ENCODE assay signal across 17 cellular contexts in genomic region chr3:140468407-140468806, GRCh38.
DNase-seq lines count a peak whose midpoint lies in the region; ATAC-seq and TF ChIP-seq lines count a peak whose summit lies in the region.
"Had no signal": no experiment of that assay in that cellular context is flagged by ENCODE, and none has a peak within 500 bp of the region (broad histone marks: within the 10 kb centered on the region; RNA-seq: fewer than 3 reads in every experiment).

No MANE protein-coding gene starts in this region.

- no peak overlapping the region for H2AK5ac ChIP-seq in neuronal stem cell (ENCODE audit: low read depth, low read length)

- no peaks in the 10 kb centered on the region for H3K9me3 Mint-ChIP-seq in chondrocyte (ENCODE audit: low read depth)
- H3K9me3 Mint-ChIP-seq in activated naive CD8-positive, alpha-beta T cell treated with anti-CD3 and anti-CD28 coated beads for 36 hours, result no peaks in the 10 kb centered on the region

- peak; percentile 35 for DNase-seq in HT1080 (ENCODE audit: low read depth)
- peak; percentile 75 for DNase-seq in NOMO-1 treated with DMSO at 0.1 percent for 48 hours (lab: John Stamatoyannopoulos, UW; ENCODE audit: unreplicated experiment)
- DNase-seq in chondrocyte (ENCODE audit: low spot score), result no peak
- no peak for DNase-seq in neuronal stem cell (ENCODE audit: low spot score)
- no peak for DNase-seq in activated naive CD8-positive, alpha-beta T cell treated with anti-CD3 and anti-CD28 coated beads for 36 hours
- DNase-seq: CD4-positive, alpha-beta memory T cell; DMS79 treated with DMSO at 0.1 percent for 48 hours; Kasumi-1; NCI-H1048; NCI-H1436 treated with DMSO at 0.1 percent for 48 hours; NCI-H2081; NCI-H748 treated with DMSO at 0.1 percent for 48 hours; SHP77; T-helper 17 cell had no signal

- H3K79me1 ChIP-seq in neuronal stem cell (ENCODE audit: low read depth, low read length), result no peaks in the 10 kb centered on the region

- no peaks in the 10 kb centered on the region for H3K36me3 ChIP-seq in neuronal stem cell (replicated peaks in 1 of 2; ENCODE audit: control insufficient read depth in 2 of 2, insufficient read depth in 2 of 2, low read length in 2 of 2)

- ATAC-seq in HG03159 (IDR thresholded peaks at IDR 0.05; ENCODE audit: unreplicated experiment) (no peak), HG03039 (IDR thresholded peaks at IDR 0.05; ENCODE audit: unreplicated experiment) (no peak)
- ATAC-seq: T-helper 17 cell had no signal

- no peak overlapping the region for H2BK120ac ChIP-seq in neuronal stem cell (ENCODE audit: low read depth, low read length)

- H2BK12ac ChIP-seq in neuronal stem cell (ENCODE audit: low read length), result peak overlapping the region; percentile 82

- no peak overlapping the region for H3K4me3 ChIP-seq in neuronal stem cell (ENCODE audit: low read length in 2 of 2)

- H3K27ac Mint-ChIP-seq in chondrocyte (ENCODE audit: unreplicated experiment), result peak overlapping the region; percentile 95
- no peak overlapping the region for H3K27ac Mint-ChIP-seq in activated naive CD8-positive, alpha-beta T cell treated with anti-CD3 and anti-CD28 coated beads for 36 hours
- H3K27ac Mint-ChIP-seq: CD4-positive, alpha-beta memory T cell; IgD-negative memory B cell; T-helper 17 cell had no signal

- H3K9ac ChIP-seq in neuronal stem cell (ENCODE audit: low read depth, low read length, poor library complexity), result no peak overlapping the region

- no peak overlapping the region for H4K8ac ChIP-seq in neuronal stem cell (ENCODE audit: low read depth, low read length)

- H3K4me1 ChIP-seq in neuronal stem cell (ENCODE audit: control insufficient read depth in 2 of 2, insufficient read depth in 1 of 2, low read depth in 1 of 2, low read length in 2 of 2), result peaks cover 0 to 26% of the 10 kb centered on the region in 2 donors

- no peak overlapping the region for H3K23ac ChIP-seq in neuronal stem cell (ENCODE audit: low read depth, low read length, poor library complexity)

- WGBS in neuronal stem cell (ENCODE audit: extremely low coverage in 2 of 2, insufficient read length in 2 of 2, insufficient replicate concordance in 1 of 2), 2 donors, result no CpG with 5 or more reads among the region's 7 CpGs

- no peak overlapping the region for H4K91ac ChIP-seq in neuronal stem cell (ENCODE audit: low read depth, low read length, poor library complexity)

- H3K14ac ChIP-seq in neuronal stem cell (ENCODE audit: low read length), result no peak overlapping the region

- no peak overlapping the region for H3K4me3 Mint-ChIP-seq in chondrocyte (ENCODE audit: unreplicated experiment)
- no peak overlapping the region for H3K4me3 Mint-ChIP-seq in activated naive CD8-positive, alpha-beta T cell treated with anti-CD3 and anti-CD28 coated beads for 36 hours
- H3K4me3 Mint-ChIP-seq: CD4-positive, alpha-beta memory T cell; IgD-negative memory B cell; T-helper 17 cell had no signal

- peaks cover 4% of the 10 kb centered on the region for H3K36me3 Mint-ChIP-seq in chondrocyte (ENCODE audit: low read depth)
- peaks cover 2% of the 10 kb centered on the region for H3K36me3 Mint-ChIP-seq in activated naive CD8-positive, alpha-beta T cell treated with anti-CD3 and anti-CD28 coated beads for 36 hours
- H3K36me3 Mint-ChIP-seq: CD4-positive, alpha-beta memory T cell; IgD-negative memory B cell had no signal

- H3K9me3 ChIP-seq in neuronal stem cell (replicated peaks in 1 of 2; ENCODE audit: control insufficient read depth in 2 of 2, insufficient read depth in 1 of 2, low read depth in 1 of 2, low read length in 2 of 2), result no peaks in the 10 kb centered on the region

- no peak overlapping the region for H2AFZ ChIP-seq in neuronal stem cell (ENCODE audit: low read length)

- H3K27me3 ChIP-seq in neuronal stem cell (ENCODE audit: control insufficient read depth in 3 of 3, insufficient read depth in 3 of 3, low read depth in 1 of 3, low read length in 3 of 3), result no peaks in the 10 kb centered on the region

- H3K18ac ChIP-seq in neuronal stem cell (ENCODE audit: low read length), result peak overlapping the region; percentile 12

- H2BK15ac ChIP-seq in neuronal stem cell (ENCODE audit: low read length), result no peak overlapping the region

- H3K27me3 Mint-ChIP-seq in chondrocyte (ENCODE audit: low read depth), result no peaks in the 10 kb centered on the region
- H3K27me3 Mint-ChIP-seq in activated naive CD8-positive, alpha-beta T cell treated with anti-CD3 and anti-CD28 coated beads for 36 hours, result peaks cover 10% of the 10 kb centered on the region
- H3K27me3 Mint-ChIP-seq: CD4-positive, alpha-beta memory T cell; IgD-negative memory B cell; T-helper 17 cell had no signal

- peaks cover 64% of the 10 kb centered on the region for H3K4me1 Mint-ChIP-seq in chondrocyte (ENCODE audit: low read depth)
- peaks cover 4% of the 10 kb centered on the region for H3K4me1 Mint-ChIP-seq in activated naive CD8-positive, alpha-beta T cell treated with anti-CD3 and anti-CD28 coated beads for 36 hours
- H3K4me1 Mint-ChIP-seq: CD4-positive, alpha-beta memory T cell; IgD-negative memory B cell; T-helper 17 cell had no signal

- TF ChIP-seq CTCF in chondrocyte (IDR thresholded peaks at IDR 0.05), result no peak

- H3K4me2 ChIP-seq in neuronal stem cell (ENCODE audit: insufficient read depth, low read length, poor library complexity, severe bottlenecking), result no peak overlapping the region

- H3K4ac ChIP-seq in neuronal stem cell (ENCODE audit: low read length), result no peak overlapping the region

- no peak overlapping the region for H2BK5ac ChIP-seq in neuronal stem cell (ENCODE audit: low read length)

- H3K27ac ChIP-seq in neuronal stem cell (replicated peaks; ENCODE audit: low read length), result no peak overlapping the region

Comparison
In these comparisons a context has a peak if more than half of its experiments do, and no peak if none do; other contexts are left out.
1. DNase-seq: peak in HT1080 (single experiment) and NOMO-1 treated with DMSO at 0.1 percent for 48 hours (single experiment); none in chondrocyte (single experiment), neuronal stem cell (single experiment) and activated naive CD8-positive, alpha-beta T cell treated with anti-CD3 and anti-CD28 coated beads for 36 hours (single experiment).